9 cellular contexts compared by ENCODE assay signal in the genomic region with DNA sequence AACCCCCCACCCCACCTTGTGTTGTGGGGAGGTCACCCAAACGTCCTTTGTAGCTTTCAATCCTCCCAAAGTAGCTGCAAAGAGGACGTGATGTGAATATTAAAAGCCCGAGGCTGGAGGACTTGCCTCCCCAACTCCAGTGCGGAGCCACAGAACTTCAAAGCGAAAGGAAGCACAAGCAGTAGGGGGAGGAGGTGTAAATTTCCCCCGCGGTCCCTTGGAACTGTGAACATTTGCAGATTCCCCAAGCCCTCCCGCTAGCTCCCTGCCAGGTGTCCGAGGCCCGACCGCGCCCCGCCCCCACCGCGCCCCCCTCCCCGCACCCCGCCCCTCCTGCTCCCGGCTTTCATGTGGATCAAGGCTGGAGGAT. TPM values are rescaled to one million over a fixed set of nuclear protein-coding genes. Genes with fewer than 3 reads are reported as not detected.
DNase-seq lines count a peak whose midpoint lies in the region; ATAC-seq, FAIRE-seq and TF ChIP-seq lines count a peak whose summit lies in the region.
"Had no signal": no experiment of that assay in that cellular context is flagged by ENCODE, and none has a peak within 500 bp of the region (broad histone marks: within the 10 kb centered on the region; RNA-seq: fewer than 3 reads in every experiment).

No MANE protein-coding gene starts in this region.

- H3K4me1 ChIP-seq in adipocyte (ENCODE audit: control insufficient read depth, insufficient read depth, low read length): peaks cover 9% of the 10 kb centered on the region
- peaks cover 19 to 24% of the 10 kb centered on the region in 2 donors for H3K4me1 ChIP-seq in kidney (ENCODE audit: control insufficient read depth in 1 of 2, insufficient read depth in 1 of 2, low read depth in 1 of 2, low read length in 2 of 2)
- peaks cover 3% of the 10 kb centered on the region for H3K4me1 ChIP-seq in stomach smooth muscle (ENCODE audit: control insufficient read depth, insufficient read depth, low read length)

- no peaks in the 10 kb centered on the region for H3K27me3 ChIP-seq in adipocyte (replicated peaks; ENCODE audit: control insufficient read depth, insufficient read depth, low read length)
- no peaks in the 10 kb centered on the region for H3K27me3 ChIP-seq in stomach smooth muscle (ENCODE audit: control insufficient read depth in 1 of 2, insufficient read depth in 2 of 2, low read length in 2 of 2)

- H3K36me3 ChIP-seq in adipocyte (ENCODE audit: control insufficient read depth, insufficient read depth, low read length, severe bottlenecking): no peaks in the 10 kb centered on the region
- H3K36me3 ChIP-seq in kidney (ENCODE audit: control insufficient read depth in 1 of 2, insufficient read depth in 2 of 2, low read length in 2 of 2): no peaks in the 10 kb centered on the region
- no peaks in the 10 kb centered on the region for H3K36me3 ChIP-seq in stomach smooth muscle (ENCODE audit: control insufficient read depth in 2 of 2, insufficient read depth in 2 of 2, low read length in 2 of 2)

- no peak for TF ChIP-seq CTCF in kidney (IDR thresholded peaks at IDR 0.05; ENCODE audit: borderline replicate concordance, extremely low read depth, insufficient read depth)

- H3K9ac ChIP-seq in adipocyte (ENCODE audit: low read length) (no peak overlapping the region), kidney (ENCODE audit: low read length in 2 of 2) (peak overlapping the region in 1 of 2 donors; percentile 74), stomach smooth muscle (ENCODE audit: low read length in 2 of 2) (no peak overlapping the region)

- H3K9me3 ChIP-seq in adipocyte (ENCODE audit: control insufficient read depth, low read length): no peaks in the 10 kb centered on the region
- H3K9me3 ChIP-seq in kidney (ENCODE audit: control insufficient read depth in 1 of 2, low read length in 2 of 2): no peaks in the 10 kb centered on the region
- no peaks in the 10 kb centered on the region for H3K9me3 ChIP-seq in stomach smooth muscle (ENCODE audit: control insufficient read depth in 2 of 2, low read length in 2 of 2)

- DNase-seq in NCI-H2227 (lab: John Stamatoyannopoulos, UW; ENCODE audit: unreplicated experiment): peak; percentile 54
- no peak for DNase-seq in NCI-H2227 treated with DMSO at 0.1 percent for 48 hours (lab: John Stamatoyannopoulos, UW)
- no peak for DNase-seq in adipocyte (ENCODE audit: low read depth)
- DNase-seq in kidney: no peak
- DNase-seq in HK-2 (ENCODE audit: unreplicated experiment): no peak
- no peak for DNase-seq in hippocampal formation (lab: John Stamatoyannopoulos, UW)

- peak overlapping the region; percentile 32 to 61 for H3K27ac ChIP-seq in kidney (ENCODE audit: low read depth in 2 of 2, low read length in 2 of 2)
- no peak overlapping the region for H3K27ac ChIP-seq in stomach smooth muscle (ENCODE audit: low read length)

- intact Hi-C loops in kidney (cut with DNase I): no loop called here

- no peak for FAIRE-seq in kidney (lab: Jason Lieb, UNC)

- peak overlapping the region; percentile 71 for H3K4me3 ChIP-seq in adipocyte (ENCODE audit: low read length)
- H3K4me3 ChIP-seq in kidney (ENCODE audit: low read length in 2 of 2): peak overlapping the region; percentile 62 to 76
- H3K4me3 ChIP-seq in stomach smooth muscle (ENCODE audit: low read length in 2 of 2): peak overlapping the region; percentile 67

- ATAC-seq in HG02973 (IDR thresholded peaks at IDR 0.05; ENCODE audit: unreplicated experiment): no peak

RNA-seq across cellular contexts. Expression of a gene that starts 41.5 kb away (rescaled TPM):
- total RNA-seq in kidney: 1.9 TPM
- polyA plus RNA-seq in kidney (ENCODE audit: insufficient read depth, low read depth, low replicate concordance): 183 TPM
- total RNA-seq: A673 had no signal
